ENCODE assay signal across 23 cellular contexts in genomic region chr9:122536138-122536537, GRCh38. TPM values are rescaled to one million over a fixed set of nuclear protein-coding genes. Genes with fewer than 3 reads are reported as not detected.
"Had no signal": no experiment of that assay in that cellular context is flagged by ENCODE, and none has a peak within 500 bp of the region (broad histone marks: within the 10 kb centered on the region; RNA-seq: fewer than 3 reads in every experiment).

No MANE protein-coding gene starts in this region.

- DNase-seq: activated CD4-positive, alpha-beta T cell treated with anti-CD3 and anti-CD28 coated beads for 36 hours; activated CD4-positive, alpha-beta T cell treated with anti-CD3 and anti-CD28 coated beads, Interleukin-2, amount 50 U/mL, for 48 hours; activated naive CD4-positive, alpha-beta T cell; activated naive CD8-positive, alpha-beta T cell treated with anti-CD3 and anti-CD28 coated beads for 36 hours; activated T-cell treated with anti-CD3 and anti-CD28 coated beads for 4 hours; amygdala; body of pancreas; caudate nucleus; endodermal cell; left cardiac atrium; mesenchymal stem cell; mucosa of descending colon; naive B cell; transverse colon; uterus had no signal

- ATAC-seq: activated CD4-positive, alpha-beta T cell treated with anti-CD3 and anti-CD28 coated beads for 36 hours; body of pancreas; left cardiac atrium; mucosa of descending colon; WTC11 had no signal

RNA-seq across cellular contexts. Expression of gene OR1N1, which starts 9.0 kb away (rescaled TPM):
- total RNA-seq: activated CD4-positive, alpha-beta T cell treated with anti-CD3 and anti-CD28 coated beads for 36 hours; activated naive CD8-positive, alpha-beta T cell treated with anti-CD3 and anti-CD28 coated beads for 36 hours; body of pancreas; endodermal cell; glomerular endothelial cell; left cardiac atrium; lower leg skin; mucosa of descending colon; neural crest cell; omental fat pad; posterior vena cava; skeletal muscle tissue; suprapubic skin; transverse colon; uterus; WTC11 had no signal

RNA-seq across cellular contexts. Expression of gene OR1N2, which starts 16.8 kb away (rescaled TPM):
- total RNA-seq: activated CD4-positive, alpha-beta T cell treated with anti-CD3 and anti-CD28 coated beads for 36 hours; activated naive CD8-positive, alpha-beta T cell treated with anti-CD3 and anti-CD28 coated beads for 36 hours; body of pancreas; endodermal cell; glomerular endothelial cell; left cardiac atrium; lower leg skin; mucosa of descending colon; neural crest cell; posterior vena cava; skeletal muscle tissue; suprapubic skin; transverse colon; uterus; WTC11 had no signal

RNA-seq across cellular contexts. Expression of gene OR1J4, which starts 17.2 kb away (rescaled TPM):
- total RNA-seq: activated CD4-positive, alpha-beta T cell treated with anti-CD3 and anti-CD28 coated beads for 36 hours; activated naive CD8-positive, alpha-beta T cell treated with anti-CD3 and anti-CD28 coated beads for 36 hours; body of pancreas; endodermal cell; glomerular endothelial cell; left cardiac atrium; mucosa of descending colon; neural crest cell; omental fat pad; posterior vena cava; skeletal muscle tissue; suprapubic skin; transverse colon; uterus; WTC11 had no signal

RNA-seq across cellular contexts. Expression of gene OR1J2, which starts 25.5 kb away (rescaled TPM):
- total RNA-seq: activated CD4-positive, alpha-beta T cell treated with anti-CD3 and anti-CD28 coated beads for 36 hours; body of pancreas; endodermal cell; glomerular endothelial cell; left cardiac atrium; lower leg skin; mucosa of descending colon; neural crest cell; omental fat pad; posterior vena cava; skeletal muscle tissue; suprapubic skin; transverse colon; uterus; WTC11 had no signal

RNA-seq across cellular contexts. Expression of gene OR1L8, which starts 47.0 kb away (rescaled TPM):
- total RNA-seq: activated CD4-positive, alpha-beta T cell treated with anti-CD3 and anti-CD28 coated beads for 36 hours; activated naive CD8-positive, alpha-beta T cell treated with anti-CD3 and anti-CD28 coated beads for 36 hours; body of pancreas; endodermal cell; lower leg skin; neural crest cell; omental fat pad; skeletal muscle tissue; suprapubic skin; transverse colon; WTC11 had no signal
